12 cellular contexts compared by ENCODE assay signal in the genomic region with DNA sequence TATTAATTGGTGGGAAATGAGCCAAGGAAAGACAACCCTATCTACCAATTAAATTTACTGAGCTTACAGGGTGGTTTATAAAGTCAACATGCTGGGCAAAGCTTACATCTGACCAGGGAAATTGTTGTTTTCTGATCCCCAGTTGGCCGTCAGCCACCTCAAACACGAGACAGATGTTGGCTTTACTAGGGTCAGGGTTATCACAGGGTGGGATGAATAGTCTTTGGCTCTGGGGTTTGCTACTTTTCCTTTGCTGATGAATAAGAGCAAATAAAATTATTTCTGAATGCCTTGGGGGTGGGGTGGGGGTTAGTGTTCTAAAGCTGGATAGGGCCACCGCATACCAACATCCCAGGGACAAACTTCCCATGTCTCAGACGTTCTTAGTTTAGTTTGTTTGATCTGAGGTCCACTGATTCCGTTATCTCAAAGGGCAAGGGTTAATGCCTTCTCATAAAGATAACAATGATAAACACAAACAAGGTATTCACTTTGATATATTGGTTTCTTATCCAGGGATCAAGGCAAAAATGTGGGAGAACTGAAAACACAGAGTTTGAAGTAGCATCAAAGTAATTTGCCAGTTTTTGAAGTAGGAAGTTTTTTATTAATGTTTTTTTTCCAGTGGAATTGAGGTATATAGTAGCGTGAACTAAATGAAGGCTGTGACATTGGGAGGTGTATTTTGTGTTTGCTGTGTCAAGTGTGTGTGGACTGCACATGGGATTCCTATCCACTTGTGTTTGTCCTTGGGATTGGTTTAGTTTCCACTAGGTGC.
A peak's percentile ranks its signal among the peaks of the same experiment; 100 is the strongest.
DNase-seq lines count a peak whose midpoint lies in the region; ATAC-seq, FAIRE-seq and TF ChIP-seq lines count a peak whose summit lies in the region.
"Had no signal": no experiment of that assay in that cellular context is flagged by ENCODE, and none has a peak within 500 bp of the region (broad histone marks: within the 10 kb centered on the region; RNA-seq: fewer than 3 reads in every experiment).

No MANE protein-coding gene starts in this region.

- no peak for FAIRE-seq in astrocyte (lab: Jason Lieb, UNC)
- FAIRE-seq: H1 had no signal

- intact Hi-C loops in Calu3 (cut with micrococcal nuclease; ENCODE audit: unreplicated experiment): no loop called here

- DNase-seq in Calu3 (peak; percentile 62), NCI-H1417 (lab: John Stamatoyannopoulos, UW) (peak in 2 of 3 experiments; percentile 68 to 92), astrocyte (ENCODE audit: low read depth) (peak; percentile 97), lung microvascular endothelial cell (ENCODE audit: low read depth in 2 of 2) (peak; percentile 70 to 91), pons (ENCODE audit: low spot score) (no peak)
- DNase-seq in stimulated activated CD4-positive, alpha-beta T cell treated with anti-CD3 and anti-CD28 coated beads, Interleukin-15, amount 100 ng/mL, for 24 hours: no peak
- DNase-seq in activated naive CD4-positive, alpha-beta T cell treated with anti-CD3 and anti-CD28 coated beads, Interleukin-2, amount 10 ng/mL, durations not matched to agents 7 days and 5 days: no peak
- DNase-seq: activated gamma-delta T cell treated with Interleukin-2 at 50 U/mL for 16 hours, erythroblast had no signal

- H3K4me3 ChIP-seq in astrocyte (ENCODE audit: insufficient read depth, low read depth, low read length): no peak overlapping the region

- no peaks in the 10 kb centered on the region for H4K20me1 ChIP-seq in astrocyte (ENCODE audit: insufficient read depth, low read length)

- H3K36me3 Mint-ChIP-seq in Calu3 (ENCODE audit: insufficient read depth, unreplicated experiment) (peaks cover 20% of the 10 kb centered on the region), astrocyte (ENCODE audit: low read depth, unreplicated experiment) (peaks cover 2% of the 10 kb centered on the region)
- no peaks in the 10 kb centered on the region for H3K36me3 Mint-ChIP-seq in activated naive CD4-positive, alpha-beta T cell treated with anti-CD3 and anti-CD28 coated beads, Interleukin-2, amount 10 ng/mL, durations not matched to agents 7 days and 5 days

- no peaks in the 10 kb centered on the region for H3K79me2 ChIP-seq in astrocyte (ENCODE audit: insufficient read depth, low read length)

- H3K4me3 Mint-ChIP-seq in Calu3 (ENCODE audit: low read depth, unreplicated experiment) (no peak overlapping the region), astrocyte (ENCODE audit: unreplicated experiment) (no peak overlapping the region)
- no peak overlapping the region for H3K4me3 Mint-ChIP-seq in activated naive CD4-positive, alpha-beta T cell treated with anti-CD3 and anti-CD28 coated beads, Interleukin-2, amount 10 ng/mL, durations not matched to agents 7 days and 5 days

- H2AFZ ChIP-seq in astrocyte (ENCODE audit: low read depth, low read length): no peak overlapping the region

- TF ChIP-seq CTCF in Calu3 (IDR thresholded peaks at IDR 0.05; ENCODE audit: unreplicated experiment) (no peak), astrocyte (IDR thresholded peaks at IDR 0.05; ENCODE audit: insufficient read depth, low read depth, low read length) (no peak)

- ATAC-seq in HG03196 (IDR thresholded peaks at IDR 0.05; ENCODE audit: unreplicated experiment): no peak

- H3K9me3 Mint-ChIP-seq in Calu3 (ENCODE audit: low read depth, unreplicated experiment): no peaks in the 10 kb centered on the region
- H3K9me3 Mint-ChIP-seq in astrocyte (ENCODE audit: unreplicated experiment): peaks cover 8% of the 10 kb centered on the region
- no peaks in the 10 kb centered on the region for H3K9me3 Mint-ChIP-seq in activated naive CD4-positive, alpha-beta T cell treated with anti-CD3 and anti-CD28 coated beads, Interleukin-2, amount 10 ng/mL, durations not matched to agents 7 days and 5 days

- H3K4me2 ChIP-seq in astrocyte (ENCODE audit: low read length): peak overlapping the region; percentile 20

- H3K27ac Mint-ChIP-seq in Calu3 (ENCODE audit: unreplicated experiment) (peak overlapping the region; percentile 50), astrocyte (ENCODE audit: unreplicated experiment) (no peak overlapping the region)
- no peak overlapping the region for H3K27ac Mint-ChIP-seq in activated naive CD4-positive, alpha-beta T cell treated with anti-CD3 and anti-CD28 coated beads, Interleukin-2, amount 10 ng/mL, durations not matched to agents 7 days and 5 days

- H3K36me3 ChIP-seq in astrocyte (ENCODE audit: insufficient read depth, low read length): no peaks in the 10 kb centered on the region

- peaks cover 15% of the 10 kb centered on the region for H3K27me3 Mint-ChIP-seq in Calu3 (ENCODE audit: unreplicated experiment)
- no peaks in the 10 kb centered on the region for H3K27me3 Mint-ChIP-seq in astrocyte (ENCODE audit: low read depth, unreplicated experiment)
- H3K27me3 Mint-ChIP-seq in activated naive CD4-positive, alpha-beta T cell treated with anti-CD3 and anti-CD28 coated beads, Interleukin-2, amount 10 ng/mL, durations not matched to agents 7 days and 5 days: peaks cover 9% of the 10 kb centered on the region

- H3K27ac ChIP-seq in astrocyte (ENCODE audit: low read depth, low read length): peak overlapping the region; percentile 99
- H3K27ac ChIP-seq: VCaP had no signal

- no peaks in the 10 kb centered on the region for H3K27me3 ChIP-seq in astrocyte (ENCODE audit: insufficient read depth, low read length)

- H3K9me3 ChIP-seq in astrocyte (ENCODE audit: insufficient read depth, low read depth, low read length): no peaks in the 10 kb centered on the region

- H3K4me1 Mint-ChIP-seq in Calu3 (ENCODE audit: low read depth, unreplicated experiment): peaks cover 42% of the 10 kb centered on the region
- H3K4me1 Mint-ChIP-seq in astrocyte (ENCODE audit: low read depth, unreplicated experiment): peaks cover 17% of the 10 kb centered on the region
- H3K4me1 Mint-ChIP-seq in activated naive CD4-positive, alpha-beta T cell treated with anti-CD3 and anti-CD28 coated beads, Interleukin-2, amount 10 ng/mL, durations not matched to agents 7 days and 5 days: peaks cover 10% of the 10 kb centered on the region

- CTCF ChIA-PET in Calu3 (lab: Charles Lee): interaction anchor here (0.5 to 2.8 kb wide), 3 partner anchors 22 to 53 kb away, joined by 3 to 11 read pairs (median 3); no protein-coding TSS in a partner anchor
- CTCF ChIA-PET in activated naive CD4-positive, alpha-beta T cell treated with anti-CD3 and anti-CD28 coated beads, Interleukin-2, amount 10 ng/mL, durations not matched to agents 7 days and 5 days (lab: Charles Lee): no interaction called here

- peak overlapping the region; percentile 85 for H3K9ac ChIP-seq in astrocyte (ENCODE audit: low read length)

- BruUV-seq in Calu3 (replicated peaks; lab: Mats Ljungman, UMichigan): no TSS peak

- H3K4me1 ChIP-seq in astrocyte (ENCODE audit: insufficient read depth, low read length): peaks cover 53% of the 10 kb centered on the region

Comparison
In these comparisons a context has a peak if more than half of its experiments do, and no peak if none do; other contexts are left out.
1. DNase-seq: peak in Calu3 (single experiment), NCI-H1417 (2 of 3), astrocyte (single experiment) and lung microvascular endothelial cell (2 of 2); none in stimulated activated CD4-positive, alpha-beta T cell treated with anti-CD3 and anti-CD28 coated beads, Interleukin-15, amount 100 ng/mL, for 24 hours (single experiment), activated naive CD4-positive, alpha-beta T cell treated with anti-CD3 and anti-CD28 coated beads, Interleukin-2, amount 10 ng/mL, durations not matched to agents 7 days and 5 days (single experiment) and pons (single experiment).